15 cellular contexts compared by ENCODE assay signal in the genomic region with DNA sequence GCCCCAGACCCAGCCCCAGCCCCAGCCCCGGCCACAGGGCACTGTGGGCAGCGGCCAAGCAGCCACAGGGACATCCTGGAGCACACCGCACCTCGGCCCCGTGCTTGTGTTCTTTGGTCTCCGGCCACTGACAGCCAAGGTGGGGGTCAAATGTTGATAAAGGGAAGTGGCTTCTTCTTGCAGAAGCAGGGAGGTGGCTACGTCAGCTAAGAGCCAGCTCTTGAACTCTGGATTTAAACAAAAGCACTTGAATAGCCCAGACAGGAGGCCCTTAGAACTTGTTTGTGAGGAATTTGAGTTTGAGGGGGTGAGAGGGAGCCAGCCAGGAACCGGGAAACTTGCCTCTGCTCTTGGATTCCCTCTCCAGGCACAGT.
"Had no signal": no experiment of that assay in that cellular context is flagged by ENCODE, and none has a peak within 500 bp of the region (broad histone marks: within the 10 kb centered on the region; RNA-seq: fewer than 3 reads in every experiment).

No MANE protein-coding gene starts in this region.

- ATAC-seq: activated CD8-positive, alpha-beta T cell treated with anti-CD3 and anti-CD28 coated beads, Interleukin-2, amount 10 ng/mL, durations not matched to agents 7 days and 5 days; activated naive CD4-positive, alpha-beta T cell treated with anti-CD3 and anti-CD28 coated beads, Interleukin-2, amount 50 U/mL, for 72 hours; activated T-cell treated with anti-CD3 and anti-CD28 coated beads, Interleukin-2, amount 50 U/mL, for 72 hours; natural killer cell treated with Interleukin-12 subunit alpha and Interleukin-12 subunit beta and Interleukin-15 and Interleukin-18, amount 100 ng/mL, for 72 hours; stimulated activated naive B cell treated with anti-CD40 and anti-IgM and Interleukin-4, amounts not matched to agents 10 μg/mL and 1 μg/mL and 100 μg/mL, for 72 hours; T-helper 17 cell had no signal

- H3K4me3 ChIP-seq: left ventricle myocardium inferior, tibial nerve had no signal

- DNase-seq: activated B cell treated with CpG ODN at 0.5 μM for 24 hours; activated CD4-positive, alpha-beta T cell treated with anti-CD3 and anti-CD28 coated beads for 48 hours; activated CD8-positive, alpha-beta memory T cell treated with anti-CD3 and anti-CD28 coated beads, Interleukin-2, amount 50 U/mL, for 48 hours; activated CD8-positive, alpha-beta T cell treated with anti-CD3 and anti-CD28 coated beads, Interleukin-2, amount 10 ng/mL, durations not matched to agents 7 days and 5 days; activated gamma-delta T cell; activated T-cell treated with anti-CD3 and anti-CD28 coated beads, Interleukin-2, amount 50 U/mL, for 72 hours; left ventricle myocardium inferior; stimulated activated CD4-positive, alpha-beta T cell treated with anti-CD3 and anti-CD28 coated beads, Interleukin-4, amount 100 ng/mL, for 1 hour; stimulated activated naive B cell treated with anti-CD40 and anti-IgM and Interleukin-4, amounts not matched to agents 10 μg/mL and 1 μg/mL and 100 μg/mL, for 72 hours; T-helper 17 cell had no signal

- FAIRE-seq: colon, keratinocyte had no signal

- H3K9me3 ChIP-seq: left ventricle myocardium inferior, tibial nerve had no signal

- H3K27me3 ChIP-seq: tibial nerve had no signal

- H3K36me3 ChIP-seq: left ventricle myocardium inferior had no signal

- H3K27ac ChIP-seq: left ventricle myocardium inferior, tibial nerve had no signal

- H3K4me1 ChIP-seq: left ventricle myocardium inferior had no signal
